1 cellular context compared by ENCODE assay signal in genomic region chr2:175164235-175164634, GRCh38.
A peak's percentile ranks its signal among the peaks of the same experiment; 100 is the strongest.
TF ChIP-seq lines count a peak whose summit lies in the region.

No MANE protein-coding gene starts in this region.

TF ChIP-seq in HepG2, 621 proteins besides CTCF, POLR2A, EP300 and RAD21:
- TF ChIP-seq NCOR1 (IDR thresholded peaks at IDR 0.05; ENCODE audit: borderline replicate concordance, low read length) (no peak), ZNF44 (CRISPR knock-in tag; IDR thresholded peaks at IDR 0.05) (no peak), HOMEZ (CRISPR knock-in tag; IDR thresholded peaks at IDR 0.05; ENCODE audit: low read depth) (peak; percentile 25; the same call in 1 of the 2 replicates), PAF1 (CRISPR knock-in tag; IDR thresholded peaks at IDR 0.05) (no peak), SPEN (CRISPR knock-in tag; IDR thresholded peaks at IDR 0.05; ENCODE audit: low read depth) (no peak)
